8 cellular contexts compared by ENCODE assay signal in the genomic region with DNA sequence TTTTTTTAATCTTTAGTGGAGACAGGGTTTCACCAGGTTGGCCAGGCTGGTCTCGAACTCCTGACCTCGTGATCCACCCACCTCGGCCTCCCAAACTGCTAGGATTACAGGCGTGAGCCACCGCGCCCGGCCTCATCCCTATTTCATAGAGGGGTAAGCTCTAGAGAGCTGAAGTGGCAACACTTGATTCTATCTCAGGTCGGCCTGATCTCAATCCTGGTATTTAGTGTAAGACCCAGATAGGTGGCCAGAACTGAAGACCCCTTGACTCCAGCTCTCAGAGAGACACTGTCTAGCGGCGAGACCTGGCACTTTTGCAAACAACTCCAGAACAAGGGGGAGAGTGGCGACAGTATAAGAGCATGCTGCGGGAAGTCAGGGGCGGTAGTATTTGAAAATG. TPM values are rescaled to one million over a fixed set of nuclear protein-coding genes. Genes with fewer than 3 reads are reported as not detected.
DNase-seq lines count a peak whose midpoint lies in the region; ATAC-seq, FAIRE-seq and TF ChIP-seq lines count a peak whose summit lies in the region.
"Not testable (repeated sequence)": the region's sequence is repeated elsewhere in the genome, so short reads cannot be mapped to it uniquely, and the experiment has no call there.

No MANE protein-coding gene starts in this region.

- H3K23me2 ChIP-seq in H1 (ENCODE audit: low read depth, low read length): not testable (repeated sequence)

- not testable (repeated sequence) for H2BK15ac ChIP-seq in H1 (ENCODE audit: low read length)

- not testable (repeated sequence) for H3K56ac ChIP-seq in H1 (replicated peaks; ENCODE audit: insufficient read length, low read depth, low read length)

- H3K79me1 ChIP-seq in H1 (ENCODE audit: low read depth, low read length): not testable (repeated sequence)

- not testable (repeated sequence) for H3K14ac ChIP-seq in H1 (ENCODE audit: insufficient read length)

- H2BK20ac ChIP-seq in H1 (ENCODE audit: low read length): not testable (repeated sequence)

- H2BK120ac ChIP-seq in H1 (replicated peaks; ENCODE audit: low read depth, low read length): not testable (repeated sequence)

- not testable (repeated sequence) for FAIRE-seq in H1 (lab: Jason Lieb, UNC)

- H3K4me1 ChIP-seq in CD8-positive, alpha-beta T cell (ENCODE audit: insufficient read depth, low read length): peaks cover 21% of the 10 kb centered on the region
- H3K4me1 ChIP-seq in PC-3 (ENCODE audit: insufficient read depth, low read length): not testable (repeated sequence)
- H3K4me1 ChIP-seq in H1 (replicated peaks in 1 of 4; ENCODE audit: control insufficient read depth in 3 of 4, insufficient read depth in 4 of 4, low read length in 3 of 4) (peaks cover 0 to 10% (median 5%) of the 10 kb centered on the region in 4 experiments; a peak in 5 of 7 replicates), neuron (ENCODE audit: insufficient read depth, low read length) (peaks cover 20% of the 10 kb centered on the region), testis (peaks cover 16% of the 10 kb centered on the region)

- intact Hi-C loops in CD8-positive, alpha-beta T cell (cut with DNase I, micrococcal nuclease): loop anchor here (1.0 to 10.0 kb wide), 12 partner anchors 8 to 876 kb away; partner anchors contain the start of genes DOLPP1 (in 2 of the 2), PTPA (in 2 of the 2), SH3GLB2 (in 2 of the 2) and BBLN (in 1 of the 2)
- intact Hi-C loops in PC-3 (cut with micrococcal nuclease); testis (cut with DNase I; ENCODE audit: low total_unique reads): not testable (repeated sequence)

- H3K27me3 ChIP-seq in CD8-positive, alpha-beta T cell (ENCODE audit: insufficient read depth, low read length); PC-3 (ENCODE audit: low read length); H1 (replicated peaks in 1 of 4; ENCODE audit: control insufficient read depth in 3 of 4, extremely low read depth in 1 of 4, insufficient read depth in 3 of 4, low read length in 3 of 4); neuron (ENCODE audit: insufficient read depth, low read length); testis: not testable (repeated sequence)

- 78% methylated on average over 13 of the region's 13 CpGs; no CpG with 5 or more reads in 1 of the 2 experiments for WGBS in H1 (ENCODE audit: extremely low coverage in 1 of 2, insufficient coverage in 1 of 2, insufficient read length in 1 of 2, insufficient replicate concordance in 2 of 2, low coverage in 1 of 2, low lambda C conversion rate in 2 of 2, missing lambda C conversion rate in 1 of 2), 2 experiments
- 13 to 46% methylated on average over 12 to 13 of the region's 13 CpGs for whole genome bisulfite sequencing in testis, 2 donors

- peak overlapping the region; percentile 85 for H3K4me2 ChIP-seq in PC-3 (ENCODE audit: low read length)
- peak overlapping the region; percentile 58 to 78 for H3K4me2 ChIP-seq in H1 (ENCODE audit: insufficient read depth in 1 of 2, low read depth in 2 of 2, low read length in 2 of 2)

- TF ChIP-seq POLR2A in H1 (IDR thresholded peaks at IDR 0.05; ENCODE audit: control extremely low read depth in 1 of 2, low read depth in 2 of 2, low read length in 2 of 2); testis (IDR thresholded peaks at IDR 0.05): not testable (repeated sequence)

- POLR2A ChIA-PET in CD8-positive, alpha-beta T cell (lab: Charles Lee): interaction anchor here (0.6 to 1.5 kb wide), 5 partner anchors 7 to 45 kb away, joined by 3 to 5 read pairs (median 3); partner anchors contain the start of genes DOLPP1 and SH3GLB2
- POLR2A ChIA-PET in PC-3 (lab: Charles Lee; ENCODE audit: unreplicated experiment) (interaction anchor here (0.6 kb wide), 1 partner anchor 45 kb away, joined by 5 read pairs; the partner anchor contains the start of gene DOLPP1), H1 (lab: Charles Lee; ENCODE audit: partially characterized antibody) (interaction anchor here (0.6 to 1.1 kb wide), 7 partner anchors 13 to 603 kb away, joined by 3 to 7 read pairs (median 4); no protein-coding TSS in a partner anchor)

- peak overlapping the region; percentile 99 for H2AFZ ChIP-seq in PC-3 (ENCODE audit: low read length)
- not testable (repeated sequence) for H2AFZ ChIP-seq in H1 (ENCODE audit: low read length)
- peak overlapping the region; percentile 86 for H2AFZ ChIP-seq in neuron (ENCODE audit: low read depth, low read length)

- not testable (repeated sequence) for H3K36me3 ChIP-seq in CD8-positive, alpha-beta T cell (ENCODE audit: insufficient read depth, low read length); PC-3 (ENCODE audit: low read depth, low read length); H1 (ENCODE audit: control insufficient read depth in 2 of 4, insufficient read depth in 4 of 4, low read length in 3 of 4); neuron (ENCODE audit: insufficient read depth, low read length); testis (ENCODE audit: low read depth, missing control alignments)

- TF ChIP-seq RAD21 in H1 (IDR thresholded peaks at IDR 0.05 in 1 of 2, conservative IDR thresholded peaks at IDR 0.05 in 1 of 2; ENCODE audit: low read depth in 2 of 2, low read length in 2 of 2): not testable (repeated sequence)

- peak overlapping the region; percentile 98 for H3K4me3 Mint-ChIP-seq in CD8-positive, alpha-beta T cell
- H3K4me3 Mint-ChIP-seq in activated naive CD4-positive, alpha-beta T cell treated with anti-CD3 and anti-CD28 coated beads, Interleukin-2, amount 10 ng/mL, durations not matched to agents 7 days and 5 days: peak overlapping the region; percentile 91
- H3K4me3 Mint-ChIP-seq in immature natural killer cell: peak overlapping the region; percentile 90 to 98 (median 95)

- H4K20me1 ChIP-seq in PC-3 (ENCODE audit: low read length); H1 (replicated peaks in 1 of 2; ENCODE audit: control insufficient read depth in 1 of 2, insufficient read depth in 2 of 2, low read length in 2 of 2): not testable (repeated sequence)

- peaks cover 36% of the 10 kb centered on the region for H3K4me1 Mint-ChIP-seq in CD8-positive, alpha-beta T cell (ENCODE audit: low read depth)
- H3K4me1 Mint-ChIP-seq in activated naive CD4-positive, alpha-beta T cell treated with anti-CD3 and anti-CD28 coated beads, Interleukin-2, amount 10 ng/mL, durations not matched to agents 7 days and 5 days: peaks cover 32% of the 10 kb centered on the region
- H3K4me1 Mint-ChIP-seq in immature natural killer cell: peaks cover 35 to 40% of the 10 kb centered on the region in 2 donors

- not testable (repeated sequence) for H3K27ac ChIP-seq in CD8-positive, alpha-beta T cell (ENCODE audit: low read depth, low read length); PC-3 (ENCODE audit: low read length); H1 (ENCODE audit: low read depth, low read length)
- peak overlapping the region in 1 of 2 donors; percentile 67 for H3K27ac ChIP-seq in testis

- CTCF ChIA-PET in CD8-positive, alpha-beta T cell (lab: Charles Lee): interaction anchor here (1.1 to 1.7 kb wide), 2 partner anchors 32 to 138 kb away, joined by 3 to 6 read pairs; no protein-coding TSS in a partner anchor
- CTCF ChIA-PET in PC-3 (lab: Charles Lee): not testable (repeated sequence)
- CTCF ChIA-PET in activated naive CD4-positive, alpha-beta T cell treated with anti-CD3 and anti-CD28 coated beads, Interleukin-2, amount 10 ng/mL, durations not matched to agents 7 days and 5 days (lab: Charles Lee): interaction anchor here (1.0 kb wide), 1 partner anchor 104 kb away, joined by 3 read pairs; no protein-coding TSS in a partner anchor
- CTCF ChIA-PET in H1 (lab: Charles Lee; ENCODE audit: partially characterized antibody): interaction anchor here (0.6 to 1.6 kb wide), 4 partner anchors 25 to 277 kb away, joined by 3 to 7 read pairs (median 3); no protein-coding TSS in a partner anchor

- peak; percentile 1 for ATAC-seq in CD8-positive, alpha-beta T cell
- ATAC-seq in HG02840 (IDR thresholded peaks at IDR 0.05; ENCODE audit: low FRiP score, unreplicated experiment): peak; percentile 7
- ATAC-seq in PC-3: not testable (repeated sequence)

- not testable (repeated sequence) for H3K9me2 ChIP-seq in PC-3 (replicated peaks; ENCODE audit: low read length)

- not testable (repeated sequence) for H3K27me3 Mint-ChIP-seq in CD8-positive, alpha-beta T cell (ENCODE audit: low read depth); activated naive CD4-positive, alpha-beta T cell treated with anti-CD3 and anti-CD28 coated beads, Interleukin-2, amount 10 ng/mL, durations not matched to agents 7 days and 5 days; immature natural killer cell (ENCODE audit: low read depth in 3 of 3)

- TF ChIP-seq CTCF in CD8-positive, alpha-beta T cell (IDR thresholded peaks at IDR 0.05); PC-3 (conservative IDR thresholded peaks at IDR 0.05; ENCODE audit: low read depth, low read length); H1 (IDR thresholded peaks at IDR 0.05; ENCODE audit: control extremely low read depth in 1 of 3, insufficient read depth in 1 of 3, low read depth in 1 of 3, low read length in 3 of 3); testis (IDR thresholded peaks at IDR 0.05): not testable (repeated sequence)

- H3F3A ChIP-seq in PC-3 (ENCODE audit: low read length, unreplicated experiment): not testable (repeated sequence)

- peak overlapping the region; percentile 99 for H3K4me3 ChIP-seq in CD8-positive, alpha-beta T cell (ENCODE audit: low read depth, low read length)
- H3K4me3 ChIP-seq in PC-3 (ENCODE audit: low read length): peak overlapping the region; percentile 69
- H3K4me3 ChIP-seq in H1 (ENCODE audit: extremely low read depth in 1 of 4, insufficient read depth in 2 of 4, low read depth in 3 of 4, low read length in 4 of 4): peak overlapping the region in 3 of 4 experiments; percentile 21 to 44 (median 26); a peak in 5 of 8 replicates
- H3K4me3 ChIP-seq in neuron (ENCODE audit: low read length): peak overlapping the region; percentile 39
- H3K4me3 ChIP-seq in testis: peak overlapping the region; percentile 64 to 91

- H3K36me3 Mint-ChIP-seq in CD8-positive, alpha-beta T cell: peaks cover 19% of the 10 kb centered on the region
- not testable (repeated sequence) for H3K36me3 Mint-ChIP-seq in activated naive CD4-positive, alpha-beta T cell treated with anti-CD3 and anti-CD28 coated beads, Interleukin-2, amount 10 ng/mL, durations not matched to agents 7 days and 5 days; immature natural killer cell

- H3K9me3 Mint-ChIP-seq in CD8-positive, alpha-beta T cell; activated naive CD4-positive, alpha-beta T cell treated with anti-CD3 and anti-CD28 coated beads, Interleukin-2, amount 10 ng/mL, durations not matched to agents 7 days and 5 days; immature natural killer cell: not testable (repeated sequence)

- not testable (repeated sequence) for H2BK5ac ChIP-seq in H1 (ENCODE audit: low read depth, low read length)

- H3K9ac ChIP-seq in PC-3 (ENCODE audit: low read length): peak overlapping the region; percentile 60
- H3K9ac ChIP-seq in H1 (replicated peaks in 1 of 4; ENCODE audit: extremely low read depth in 1 of 4, low read depth in 3 of 4, low read length in 3 of 4): not testable (repeated sequence)

- H4K5ac ChIP-seq in H1 (ENCODE audit: insufficient read length, low read depth, low read length): peak overlapping the region; percentile 5

- BruUV-seq in PC-3 (replicated peaks; lab: Mats Ljungman, UMichigan): not testable (repeated sequence)

- H3K23ac ChIP-seq in H1 (ENCODE audit: insufficient read length): not testable (repeated sequence)

- not testable (repeated sequence) for H4K8ac ChIP-seq in H1 (ENCODE audit: extremely low read depth, insufficient read depth, low read length)

- H2BK12ac ChIP-seq in H1 (ENCODE audit: low read depth, low read length): not testable (repeated sequence)

- H3K18ac ChIP-seq in H1 (ENCODE audit: extremely low read depth, low read length): not testable (repeated sequence)

- H3K4ac ChIP-seq in H1 (replicated peaks; ENCODE audit: insufficient read length, low read depth, low read length): not testable (repeated sequence)

- H3K9me3 ChIP-seq in CD8-positive, alpha-beta T cell (ENCODE audit: low read length); PC-3 (ENCODE audit: low read length); H1 (ENCODE audit: insufficient read depth in 2 of 2, low read depth in 1 of 2, low read length in 1 of 2); neuron (ENCODE audit: low read length); testis: not testable (repeated sequence)

- not testable (repeated sequence) for TF ChIP-seq EP300 in H1 (IDR thresholded peaks at IDR 0.05; ENCODE audit: borderline replicate concordance in 1 of 2, low read depth in 2 of 2, low read length in 2 of 2)

- H2AK5ac ChIP-seq in H1 (ENCODE audit: low read depth, low read length): not testable (repeated sequence)

- H3K79me2 ChIP-seq in PC-3 (ENCODE audit: low read length) (peaks cover 21% of the 10 kb centered on the region), H1 (ENCODE audit: control insufficient read depth in 1 of 2, insufficient read depth in 2 of 2, low read length in 2 of 2) (peaks cover 0 to 23% of the 10 kb centered on the region in 2 experiments; a peak in 2 of 4 replicates)

- H3K27ac Mint-ChIP-seq in CD8-positive, alpha-beta T cell: peak overlapping the region; percentile 85
- H3K27ac Mint-ChIP-seq in activated naive CD4-positive, alpha-beta T cell treated with anti-CD3 and anti-CD28 coated beads, Interleukin-2, amount 10 ng/mL, durations not matched to agents 7 days and 5 days: peak overlapping the region; percentile 85
- peak overlapping the region; percentile 79 to 95 (median 87) for H3K27ac Mint-ChIP-seq in immature natural killer cell

- DNase-seq in CD8-positive, alpha-beta T cell; PC-3; activated naive CD4-positive, alpha-beta T cell treated with anti-CD3 and anti-CD28 coated beads, Interleukin-2, amount 10 ng/mL, durations not matched to agents 7 days and 5 days; H1 (ENCODE audit: low read depth in 1 of 2, low spot score in 2 of 2); immature natural killer cell; testis: not testable (repeated sequence)

- not testable (repeated sequence) for H4K91ac ChIP-seq in H1 (replicated peaks; ENCODE audit: insufficient read length, low read length)

RNA-seq across cellular contexts. Expression of gene MIGA2, which starts 0.6 kb away (rescaled TPM):
- 10 to 100 TPM; 63.5 to 69.0 TPM for total RNA-seq in CD8-positive, alpha-beta T cell
- total RNA-seq in PC-3 (2014; rRNA removed) (29.6 TPM in 2 replicates), testis (10 to 100 TPM; 42.0 to 42.7 TPM)
- 30.9 and 39.0 TPM in 2 replicates for total RNA-seq in H1 (2021; fragmentation: NEBNext Ultra II Directional; extraction: Animal tissue kit (Norgen Biotek cat#: 25700))
- polyA plus RNA-seq in H1 (2011; rRNA removed) (24.6 and 36.6 TPM in 2 replicates), immature natural killer cell (1 to 10 TPM; 4.8 to 9.1 (median 6.9) TPM), testis (ENCODE audit: insufficient read depth, low read depth, low replicate concordance) (22.9 TPM)
- polyA plus RNA-seq in H1 (2011; cell fraction: cytosol; rRNA removed): 31.0 TPM
- polyA plus RNA-seq in H1 (2011; cell fraction: nucleus; rRNA removed): 271 TPM
- polyA plus RNA-seq in H1 (2012, experiment 1 of 2): 23.6 to 37.7 TPM (median 30.3 TPM) in 4 replicates
- polyA plus RNA-seq in H1 (2012, experiment 2 of 2): 23.7 TPM
- polyA plus RNA-seq in H1 (2013, experiment 1 of 2): 18.7 TPM
- 16.5 TPM for polyA plus RNA-seq in H1 (2013, experiment 2 of 2)
- 11.5 and 21.2 TPM in 2 replicates for polyA minus RNA-seq in H1 (2011; rRNA and poly(A)+ RNA removed)
- 8.1 TPM for polyA minus RNA-seq in H1 (2011; cell fraction: cytosol; rRNA and poly(A)+ RNA removed)
- polyA minus RNA-seq in H1 (2011; cell fraction: nucleus; rRNA and poly(A)+ RNA removed): 51.4 TPM

RNA-seq across cellular contexts. Expression of gene SH3GLB2, which starts 7.7 kb away (rescaled TPM):
- total RNA-seq in CD8-positive, alpha-beta T cell: 10 to 100 TPM; 64.9 to 68.3 TPM
- total RNA-seq in PC-3 (2014; rRNA removed): 44.1 and 60.4 TPM in 2 replicates
- total RNA-seq in H1 (2021; fragmentation: NEBNext Ultra II Directional; extraction: Animal tissue kit (Norgen Biotek cat#: 25700)): 52.7 and 54.9 TPM in 2 replicates
- 79.9 and 95.9 TPM in 2 replicates for polyA plus RNA-seq in H1 (2011; rRNA removed)
- polyA plus RNA-seq in H1 (2011; cell fraction: cytosol; rRNA removed): 70.3 TPM
- 212 TPM for polyA plus RNA-seq in H1 (2011; cell fraction: nucleus; rRNA removed)
- polyA plus RNA-seq in H1 (2012, experiment 1 of 2): 30.6 to 57.9 TPM (median 53.7 TPM) in 4 replicates
- 34.8 TPM for polyA plus RNA-seq in H1 (2012, experiment 2 of 2)
- 32.9 TPM for polyA plus RNA-seq in H1 (2013, experiment 1 of 2)
- polyA plus RNA-seq in H1 (2013, experiment 2 of 2): 31.8 TPM
- 25.4 and 33.3 TPM in 2 replicates for polyA minus RNA-seq in H1 (2011; rRNA and poly(A)+ RNA removed)
- polyA minus RNA-seq in H1 (2011; cell fraction: cytosol; rRNA and poly(A)+ RNA removed): 31.9 TPM
- 44.1 TPM for polyA minus RNA-seq in H1 (2011; cell fraction: nucleus; rRNA and poly(A)+ RNA removed)
- polyA plus RNA-seq in immature natural killer cell: 10 to 100 TPM; 20.4 to 42.2 (median 24.1) TPM
- 10 to 100 TPM; 88.8 to 92.2 TPM for total RNA-seq in testis
- polyA plus RNA-seq in testis (ENCODE audit: insufficient read depth, low read depth, low replicate concordance): 62.3 TPM

RNA-seq across cellular contexts. Expression of gene DOLPP1, which starts 45.1 kb away (rescaled TPM):
- 1 to 10 TPM; 4.6 to 5.1 TPM for total RNA-seq in CD8-positive, alpha-beta T cell
- total RNA-seq in PC-3 (2014; rRNA removed) (27.3 and 37.1 TPM in 2 replicates), testis (10 to 100 TPM; 14.0 to 14.4 TPM)
- 36.0 and 38.8 TPM in 2 replicates for total RNA-seq in H1 (2021; fragmentation: NEBNext Ultra II Directional; extraction: Animal tissue kit (Norgen Biotek cat#: 25700))
- polyA plus RNA-seq in H1 (2011; rRNA removed) (45.3 and 56.0 TPM in 2 replicates), immature natural killer cell (10 to 100 TPM in 2 of 3 donors, 1 to 10 TPM in 1; 9.0 to 13.1 (median 12.9) TPM), testis (ENCODE audit: insufficient read depth, low read depth, low replicate concordance) (17.9 TPM)
- 43.8 TPM for polyA plus RNA-seq in H1 (2011; cell fraction: cytosol; rRNA removed)
- polyA plus RNA-seq in H1 (2011; cell fraction: nucleus; rRNA removed): 56.1 TPM
- 20.0 to 27.5 TPM (median 25.5 TPM) in 4 replicates for polyA plus RNA-seq in H1 (2012, experiment 1 of 2)
- 37.9 TPM for polyA plus RNA-seq in H1 (2012, experiment 2 of 2)
- polyA plus RNA-seq in H1 (2013, experiment 1 of 2): 52.3 TPM
- polyA plus RNA-seq in H1 (2013, experiment 2 of 2): 56.7 TPM
- polyA minus RNA-seq in H1 (2011; rRNA and poly(A)+ RNA removed): 34.8 and 38.2 TPM in 2 replicates
- polyA minus RNA-seq in H1 (2011; cell fraction: cytosol; rRNA and poly(A)+ RNA removed): 15.0 TPM
- polyA minus RNA-seq in H1 (2011; cell fraction: nucleus; rRNA and poly(A)+ RNA removed): 17.3 TPM

Comparison
In these comparisons a context has a peak if more than half of its experiments do, and no peak if none do; other contexts are left out.
1. H3K4me3 ChIP-seq: peak in every context shown above with its lines; median percentile 99 in CD8-positive, alpha-beta T cell; 78 in testis; 69 in PC-3; 39 in neuron; 26 in H1.